ENCODE assay signal across 8 cellular contexts in the genomic region with DNA sequence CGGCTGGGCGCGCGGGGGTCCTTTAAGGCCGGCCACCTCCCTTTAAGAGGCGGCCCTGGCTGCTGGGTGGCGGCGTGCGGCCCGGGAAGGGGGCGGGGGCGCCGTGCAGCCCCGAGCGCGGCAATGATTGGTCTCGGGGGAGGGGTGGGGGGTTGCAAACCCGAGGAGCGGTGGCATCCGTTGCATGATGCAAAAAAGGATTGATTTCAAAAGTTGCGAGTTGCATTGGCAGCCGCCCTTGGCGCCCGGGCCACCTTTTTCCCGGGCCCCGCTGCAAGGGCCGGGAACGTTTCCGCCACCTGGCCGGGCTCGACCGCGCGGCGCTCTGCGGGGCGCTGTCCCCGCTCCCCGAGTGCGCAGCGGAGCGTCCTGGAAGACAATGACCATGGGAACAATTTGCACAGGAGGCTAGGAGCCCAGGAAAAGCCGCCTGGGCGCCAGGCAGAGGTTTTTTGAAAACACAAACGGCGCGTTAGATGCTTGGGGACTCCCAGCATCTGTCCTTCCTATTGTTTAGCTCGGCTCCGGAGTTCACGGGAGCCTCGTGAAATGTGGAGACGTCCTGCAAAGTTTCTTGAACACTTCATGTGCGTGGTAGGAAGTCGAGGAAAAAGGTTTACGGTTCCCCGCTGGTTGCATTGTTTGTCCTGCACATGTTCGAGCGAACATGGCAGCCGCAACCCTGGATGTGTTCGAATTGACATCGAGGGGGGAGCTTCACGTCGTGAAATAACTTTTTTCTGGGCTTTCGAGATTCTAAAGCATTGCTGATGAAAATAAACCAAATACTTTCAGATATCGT. TPM values are rescaled to one million over a fixed set of nuclear protein-coding genes. Genes with fewer than 3 reads are reported as not detected.
A peak's percentile ranks its signal among the peaks of the same experiment; 100 is the strongest.
DNase-seq lines count a peak whose midpoint lies in the region; ATAC-seq, FAIRE-seq and TF ChIP-seq lines count a peak whose summit lies in the region.

A gene with protein sequence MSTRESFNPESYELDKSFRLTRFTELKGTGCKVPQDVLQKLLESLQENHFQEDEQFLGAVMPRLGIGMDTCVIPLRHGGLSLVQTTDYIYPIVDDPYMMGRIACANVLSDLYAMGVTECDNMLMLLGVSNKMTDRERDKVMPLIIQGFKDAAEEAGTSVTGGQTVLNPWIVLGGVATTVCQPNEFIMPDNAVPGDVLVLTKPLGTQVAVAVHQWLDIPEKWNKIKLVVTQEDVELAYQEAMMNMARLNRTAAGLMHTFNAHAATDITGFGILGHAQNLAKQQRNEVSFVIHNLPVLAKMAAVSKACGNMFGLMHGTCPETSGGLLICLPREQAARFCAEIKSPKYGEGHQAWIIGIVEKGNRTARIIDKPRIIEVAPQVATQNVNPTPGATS (minus strand): TSS at position 78 of the 802 bp plus-strand sequence. CDS start 3,343 bp downstream, outside the sequence.

- no peaks in the 10 kb centered on the region for H3K9me3 Mint-ChIP-seq in activated T-helper 1 cell treated with anti-CD3 and anti-CD28 coated beads, Interleukin-12 subunit alpha, Interleukin-12 subunit beta, Interleukin-2, Interleukin-4 antibody, amounts not matched to agents 30 ng/mL and 10 ng/mL and 1 ng/mL, durations not matched to agents 14 hours and 24 hours and 36 hours
- peaks cover 0 to 2% (median 0%) of the 10 kb centered on the region in 11 donors for H3K9me3 Mint-ChIP-seq in naive thymus-derived CD4-positive, alpha-beta T cell

- H3K36me3 Mint-ChIP-seq in activated T-helper 1 cell treated with anti-CD3 and anti-CD28 coated beads, Interleukin-12 subunit alpha, Interleukin-12 subunit beta, Interleukin-2, Interleukin-4 antibody, amounts not matched to agents 30 ng/mL and 10 ng/mL and 1 ng/mL, durations not matched to agents 14 hours and 24 hours and 36 hours (ENCODE audit: low read depth) = peaks cover 6% of the 10 kb centered on the region
- peaks cover 0 to 9% (median 6%) of the 10 kb centered on the region in 5 donors for H3K36me3 Mint-ChIP-seq in naive thymus-derived CD4-positive, alpha-beta T cell

- ATAC-seq in GM19452 (IDR thresholded peaks at IDR 0.05; ENCODE audit: unreplicated experiment) = peak; percentile 45
- ATAC-seq in naive thymus-derived CD4-positive, alpha-beta T cell = peak; percentile 83

- H3K79me2 ChIP-seq in fibroblast of lung (ENCODE audit: control insufficient read depth, insufficient read depth, low read length) = peaks cover 20% of the 10 kb centered on the region

- peaks cover 44% of the 10 kb centered on the region for H3K4me1 Mint-ChIP-seq in activated T-helper 1 cell treated with anti-CD3 and anti-CD28 coated beads, Interleukin-12 subunit alpha, Interleukin-12 subunit beta, Interleukin-2, Interleukin-4 antibody, amounts not matched to agents 30 ng/mL and 10 ng/mL and 1 ng/mL, durations not matched to agents 14 hours and 24 hours and 36 hours (ENCODE audit: low read depth)
- H3K4me1 Mint-ChIP-seq in naive thymus-derived CD4-positive, alpha-beta T cell = peaks cover 28 to 69% (median 62%) of the 10 kb centered on the region in 7 donors

- H3K27me3 Mint-ChIP-seq in activated T-helper 1 cell treated with anti-CD3 and anti-CD28 coated beads, Interleukin-12 subunit alpha, Interleukin-12 subunit beta, Interleukin-2, Interleukin-4 antibody, amounts not matched to agents 30 ng/mL and 10 ng/mL and 1 ng/mL, durations not matched to agents 14 hours and 24 hours and 36 hours (ENCODE audit: insufficient read depth) = peaks cover 2% of the 10 kb centered on the region
- peaks cover 0 to 9% (median 0%) of the 10 kb centered on the region in 5 donors for H3K27me3 Mint-ChIP-seq in naive thymus-derived CD4-positive, alpha-beta T cell

- H2AFZ ChIP-seq in fibroblast of lung (ENCODE audit: low read length) = peak within 1 kb of the TSS; percentile 38

- POLR2A ChIA-PET in naive thymus-derived CD4-positive, alpha-beta T cell (lab: Charles Lee) = interaction anchor here (0.5 to 6.3 kb wide), 9 partner anchors 14 to 1824 kb away, joined by 3 to 144 read pairs (median 3); a partner anchor contains a TSS

- H4K20me1 ChIP-seq in fibroblast of lung (ENCODE audit: control insufficient read depth, extremely low read depth, insufficient read depth, low read length) = no peaks in the 10 kb centered on the region

- peak within 1 kb of the TSS; percentile 91 for H3K4me3 Mint-ChIP-seq in activated T-helper 1 cell treated with anti-CD3 and anti-CD28 coated beads, Interleukin-12 subunit alpha, Interleukin-12 subunit beta, Interleukin-2, Interleukin-4 antibody, amounts not matched to agents 30 ng/mL and 10 ng/mL and 1 ng/mL, durations not matched to agents 14 hours and 24 hours and 36 hours
- peak within 1 kb of the TSS; percentile 92 to 99 (median 96) for H3K4me3 Mint-ChIP-seq in naive thymus-derived CD4-positive, alpha-beta T cell

- H3K27ac ChIP-seq in HL-60 (replicated peaks) (peak within 1 kb of the TSS; percentile 99), fibroblast of lung (ENCODE audit: insufficient read depth, low read length) (peak within 1 kb of the TSS; percentile 67)
- H3K27ac ChIP-seq in naive thymus-derived CD4-positive, alpha-beta T cell (ENCODE audit: low read depth, low read length) = peak within 1 kb of the TSS; percentile 84

- H3K4me2 ChIP-seq in fibroblast of lung (ENCODE audit: extremely low read depth, insufficient read depth, low read length) = peak within 1 kb of the TSS; percentile 97

- no peaks in the 10 kb centered on the region for H3K36me3 ChIP-seq in fibroblast of lung (ENCODE audit: control insufficient read depth, insufficient read depth, low read length)
- peaks cover 0 to 8% (median 0%) of the 10 kb centered on the region in 3 experiments for H3K36me3 ChIP-seq in naive thymus-derived CD4-positive, alpha-beta T cell (ENCODE audit: control insufficient read depth in 2 of 3, insufficient read depth in 3 of 3, low read length in 3 of 3)

- H3K9ac ChIP-seq in fibroblast of lung (ENCODE audit: insufficient read depth, low read length) = peak within 1 kb of the TSS; percentile 80

- DNase-seq in COR-L47 (lab: John Stamatoyannopoulos, UW) (peak; percentile 68), HL-60 (ENCODE audit: low read depth in 1 of 2, low spot score in 1 of 2) (peak; percentile 49 to 77), RCC 7860 (ENCODE audit: low spot score) (peak; percentile 62), fibroblast of lung (ENCODE audit: low read depth in 2 of 2) (peak; percentile 74 to 84)
- DNase-seq in activated T-helper 1 cell treated with anti-CD3 and anti-CD28 coated beads, Interleukin-12 subunit alpha, Interleukin-12 subunit beta, Interleukin-2, Interleukin-4 antibody, amounts not matched to agents 30 ng/mL and 10 ng/mL and 1 ng/mL, durations not matched to agents 14 hours and 24 hours and 36 hours (ENCODE audit: low spot score) = peak; percentile 77
- peak; percentile 62 to 87 (median 84) for DNase-seq in naive thymus-derived CD4-positive, alpha-beta T cell
- DNase-seq in stimulated activated naive CD4-positive, alpha-beta T cell (lab: John Stamatoyannopoulos, UW) = peak; percentile 73 to 86 (median 78)

- CTCF ChIA-PET in naive thymus-derived CD4-positive, alpha-beta T cell (lab: Charles Lee) = interaction anchor here (2.4 kb wide), 1 partner anchor 46 kb away, joined by 18 read pairs; no protein-coding TSS in a partner anchor

- peak within 1 kb of the TSS; percentile 90 for H3K27ac Mint-ChIP-seq in activated T-helper 1 cell treated with anti-CD3 and anti-CD28 coated beads, Interleukin-12 subunit alpha, Interleukin-12 subunit beta, Interleukin-2, Interleukin-4 antibody, amounts not matched to agents 30 ng/mL and 10 ng/mL and 1 ng/mL, durations not matched to agents 14 hours and 24 hours and 36 hours
- H3K27ac Mint-ChIP-seq in naive thymus-derived CD4-positive, alpha-beta T cell = peak within 1 kb of the TSS; percentile 90 to 98 (median 97)

- peaks cover 7% of the 10 kb centered on the region for H3K4me1 ChIP-seq in fibroblast of lung (ENCODE audit: control insufficient read depth, extremely low read depth, insufficient read depth, low read length)
- H3K4me1 ChIP-seq in naive thymus-derived CD4-positive, alpha-beta T cell (ENCODE audit: control insufficient read depth in 2 of 2, insufficient read depth in 2 of 2, low read length in 2 of 2) = peaks cover 18 to 36% of the 10 kb centered on the region in 2 donors

- H3K9me3 ChIP-seq in fibroblast of lung (ENCODE audit: control insufficient read depth, insufficient read depth, low read depth, low read length) = no peaks in the 10 kb centered on the region
- no peaks in the 10 kb centered on the region for H3K9me3 ChIP-seq in naive thymus-derived CD4-positive, alpha-beta T cell (ENCODE audit: control insufficient read depth in 2 of 3, low read length in 3 of 3)

- no peak for TF ChIP-seq CTCF in HL-60 (IDR thresholded peaks at IDR 0.05; ENCODE audit: insufficient read depth, low read length)
- peak in 1 of 2 donors; percentile 5 for TF ChIP-seq CTCF in fibroblast of lung (conservative IDR thresholded peaks at IDR 0.05 in 1 of 2, IDR thresholded peaks at IDR 0.05 in 1 of 2; ENCODE audit: low read depth in 1 of 2, low read length in 2 of 2)

- intact Hi-C loops in activated T-helper 1 cell treated with anti-CD3 and anti-CD28 coated beads, Interleukin-12 subunit alpha, Interleukin-12 subunit beta, Interleukin-2, Interleukin-4 antibody, amounts not matched to agents 30 ng/mL and 10 ng/mL and 1 ng/mL, durations not matched to agents 14 hours and 24 hours and 36 hours (cut with micrococcal nuclease) = loop anchor here (1.0 to 10.0 kb wide), 9 partner anchors 24 to 1606 kb away; a partner anchor contains a TSS
- intact Hi-C loops in naive thymus-derived CD4-positive, alpha-beta T cell (cut with micrococcal nuclease) = loop anchor here (1.0 to 5.0 kb wide), 13 partner anchors 24 to 1611 kb away; a partner anchor contains a TSS

- H3K27me3 ChIP-seq in HL-60 (ENCODE audit: insufficient read depth, poor library complexity, severe bottlenecking) = no peaks in the 10 kb centered on the region
- H3K27me3 ChIP-seq in fibroblast of lung (ENCODE audit: control insufficient read depth, insufficient read depth, low read length) = peaks cover 22% of the 10 kb centered on the region
- no peaks in the 10 kb centered on the region for H3K27me3 ChIP-seq in naive thymus-derived CD4-positive, alpha-beta T cell (ENCODE audit: control insufficient read depth in 2 of 2, insufficient read depth in 2 of 2, low read length in 2 of 2)

- H3K4me3 ChIP-seq in HL-60 (replicated peaks; ENCODE audit: insufficient read depth, low read length) = peak within 1 kb of the TSS; percentile 48
- peak within 1 kb of the TSS; percentile 67 to 82 (median 73) for H3K4me3 ChIP-seq in fibroblast of lung (replicated peaks in 1 of 4; ENCODE audit: control extremely low read depth in 1 of 4, insufficient read depth in 1 of 4, low read depth in 3 of 4, low read length in 4 of 4)
- H3K4me3 ChIP-seq in naive thymus-derived CD4-positive, alpha-beta T cell (ENCODE audit: low read length) = peak within 1 kb of the TSS; percentile 95

- FAIRE-seq in RCC 7860 (lab: Jason Lieb, UNC) = no peak

RNA-seq across cellular contexts. Expression of the gene that starts here (rescaled TPM):
- total RNA-seq in activated T-helper 1 cell treated with anti-CD3 and anti-CD28 coated beads, Interleukin-12 subunit alpha, Interleukin-12 subunit beta, Interleukin-2, Interleukin-4 antibody, amounts not matched to agents 30 ng/mL and 10 ng/mL and 1 ng/mL, durations not matched to agents 14 hours and 24 hours and 36 hours = 54.4 and 56.7 TPM in 2 replicates
- total RNA-seq in fibroblast of lung = 23.9 and 27.4 TPM in 2 replicates
- 50.6 and 57.8 TPM in 2 replicates for polyA plus RNA-seq in fibroblast of lung
- 31.9 and 46.9 TPM in 2 replicates for polyA plus RNA-seq in fibroblast of lung (2012)
- 11.2 and 28.5 TPM in 2 replicates for polyA minus RNA-seq in fibroblast of lung (ENCODE audit: low replicate concordance)
- 10 to 100 TPM; 23.7 to 57.3 (median 36.5) TPM for total RNA-seq in naive thymus-derived CD4-positive, alpha-beta T cell
- 10 to 100 TPM; 15.5 to 21.5 TPM for polyA plus RNA-seq in naive thymus-derived CD4-positive, alpha-beta T cell

Comparison
In these comparisons a context has a peak if more than half of its experiments do, and no peak if none do; other contexts are left out.
1. Peak in every context shown above with its lines: DNase-seq, ATAC-seq, H3K4me3 ChIP-seq and H3K27ac ChIP-seq.